In the genomic region with DNA sequence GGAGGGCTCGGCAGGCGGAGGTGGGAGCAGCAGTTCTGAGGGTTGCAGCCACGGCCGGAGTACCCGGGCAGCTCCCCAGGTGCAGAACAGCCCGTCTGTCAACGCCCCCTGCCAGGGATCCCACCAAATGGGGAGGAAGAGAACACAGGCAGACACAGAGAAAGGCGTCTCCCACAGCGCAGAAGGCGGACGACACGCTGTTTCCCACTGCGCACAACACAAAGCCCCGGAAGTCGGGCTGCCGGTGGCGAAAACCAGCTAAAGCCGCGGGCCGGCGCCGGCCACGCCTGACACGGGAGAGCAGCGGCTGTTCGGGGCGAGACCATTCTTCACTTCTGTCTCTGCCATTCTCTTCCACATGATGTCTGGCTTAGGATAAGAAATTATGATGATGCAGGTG, we compare ENCODE assay signal across 12 cellular contexts. TPM values are rescaled to one million over a fixed set of nuclear protein-coding genes. Genes with fewer than 3 reads are reported as not detected.
DNase-seq lines count a peak whose midpoint lies in the region; ATAC-seq and TF ChIP-seq lines count a peak whose summit lies in the region.
"Had no signal": no experiment of that assay in that cellular context is flagged by ENCODE, and none has a peak within 500 bp of the region (broad histone marks: within the 10 kb centered on the region; RNA-seq: fewer than 3 reads in every experiment).

No MANE protein-coding gene starts in this region.

- no peak for ATAC-seq in T-helper 17 cell
- ATAC-seq in HG03280 (IDR thresholded peaks at IDR 0.05; ENCODE audit: unreplicated experiment): no peak
- ATAC-seq: SK-N-SH treated with all-trans-retinoic acid at 6 μM for 48 hours had no signal

- DNase-seq in activated naive CD4-positive, alpha-beta T cell treated with Interleukin-2 at 50 U/mL for 16 hours: no peak
- DNase-seq in T-helper 17 cell (no peak), esophagus squamous epithelium (lab: John Stamatoyannopoulos, UW) (no peak), transverse colon (no peak), NCI-H2107 (lab: John Stamatoyannopoulos, UW) (no peak), anterior cingulate cortex (lab: John Stamatoyannopoulos, UW) (no peak)
- DNase-seq: cortex of kidney, HCEC 1CT, NCI-H2171 treated with DMSO at 0.1 percent for 48 hours had no signal

- WGBS in esophagus squamous epithelium, 2 donors: 94 to 95% methylated on average over 14 to 22 of the region's 27 CpGs
- 95% methylated on average over 27 of the region's 27 CpGs; no CpG with 5 or more reads in 1 of the 2 donors for WGBS in transverse colon (ENCODE audit: low coverage in 1 of 2), 2 donors

- intact Hi-C loops in esophagus squamous epithelium (cut with DNase I): no loop called here
- intact Hi-C loops in transverse colon (cut with DNase I; ENCODE audit: low total_unique reads): no loop called here

- H3K4me3 ChIP-seq in esophagus squamous epithelium: no peak overlapping the region
- no peak overlapping the region for H3K4me3 ChIP-seq in transverse colon

- H3K27me3 Mint-ChIP-seq in activated naive CD4-positive, alpha-beta T cell treated with anti-CD3 and anti-CD28 coated beads, Interleukin-2, amount 50 U/mL, for 24 hours: no peaks in the 10 kb centered on the region
- H3K27me3 Mint-ChIP-seq in T-helper 17 cell: no peaks in the 10 kb centered on the region

- H3K4me1 Mint-ChIP-seq in activated naive CD4-positive, alpha-beta T cell treated with anti-CD3 and anti-CD28 coated beads, Interleukin-2, amount 50 U/mL, for 24 hours: peaks cover 38% of the 10 kb centered on the region
- H3K4me1 Mint-ChIP-seq in T-helper 17 cell: peaks cover 34% of the 10 kb centered on the region

- H3K36me3 Mint-ChIP-seq in activated naive CD4-positive, alpha-beta T cell treated with anti-CD3 and anti-CD28 coated beads, Interleukin-2, amount 50 U/mL, for 24 hours: peaks cover 6% of the 10 kb centered on the region
- H3K36me3 Mint-ChIP-seq in T-helper 17 cell (ENCODE audit: low read depth): peaks cover 6% of the 10 kb centered on the region

- H3K9me3 Mint-ChIP-seq in activated naive CD4-positive, alpha-beta T cell treated with anti-CD3 and anti-CD28 coated beads, Interleukin-2, amount 50 U/mL, for 24 hours: no peaks in the 10 kb centered on the region

- H3K27ac ChIP-seq in esophagus squamous epithelium (peak overlapping the region in 3 of 4 donors; percentile 77 to 83 (median 78)), transverse colon (peak overlapping the region; percentile 41 to 73 (median 55))

- in situ Hi-C loops in transverse colon (cut with MboI; ENCODE audit: low pct_ligation_motif_present in 1 of 4, low pct_unique_long_range_greater_than_20kb in 1 of 4, low sequenced_read_pairs in 3 of 4): no loop called here

- H3K4me1 ChIP-seq in esophagus squamous epithelium (peaks cover 70 to 100% (median 84%) of the 10 kb centered on the region in 3 donors), transverse colon (peaks cover 0 to 10% (median 5%) of the 10 kb centered on the region in 4 donors)

- TF ChIP-seq CTCF in esophagus squamous epithelium (IDR thresholded peaks at IDR 0.05) (no peak), transverse colon (IDR thresholded peaks at IDR 0.05) (no peak)

- H3K9me3 ChIP-seq in T-helper 17 cell (ENCODE audit: control insufficient read depth, low read length, poor library complexity, severe bottlenecking): no peaks in the 10 kb centered on the region
- no peaks in the 10 kb centered on the region for H3K9me3 ChIP-seq in esophagus squamous epithelium
- H3K9me3 ChIP-seq in transverse colon: no peaks in the 10 kb centered on the region

- H3K4me3 Mint-ChIP-seq in activated naive CD4-positive, alpha-beta T cell treated with anti-CD3 and anti-CD28 coated beads, Interleukin-2, amount 50 U/mL, for 24 hours: peak overlapping the region; percentile 65
- peak overlapping the region; percentile 81 for H3K4me3 Mint-ChIP-seq in T-helper 17 cell

- peaks cover 13 to 68% (median 38%) of the 10 kb centered on the region in 3 donors for H3K36me3 ChIP-seq in esophagus squamous epithelium
- H3K36me3 ChIP-seq in transverse colon: peaks cover 0 to 23% (median 6%) of the 10 kb centered on the region in 4 donors

- TF ChIP-seq EP300 in transverse colon (IDR thresholded peaks at IDR 0.05; ENCODE audit: low read depth): no peak

- H3K27me3 ChIP-seq in esophagus squamous epithelium (no peaks in the 10 kb centered on the region), transverse colon (no peaks in the 10 kb centered on the region)

- TF ChIP-seq POLR2A in esophagus squamous epithelium (IDR thresholded peaks at IDR 0.05) (no peak), transverse colon (IDR thresholded peaks at IDR 0.05) (no peak)

- peak overlapping the region; percentile 93 for H3K27ac Mint-ChIP-seq in activated naive CD4-positive, alpha-beta T cell treated with anti-CD3 and anti-CD28 coated beads, Interleukin-2, amount 50 U/mL, for 24 hours
- peak overlapping the region; percentile 62 for H3K27ac Mint-ChIP-seq in T-helper 17 cell

RNA-seq across cellular contexts. Expression of a gene that starts 31.6 kb away (rescaled TPM):
- total RNA-seq in T-helper 17 cell (100 to 1,000 TPM; 164 to 184 TPM), esophagus squamous epithelium (100 to 1,000 TPM in 3 of 4 donors, 10 to 100 TPM in 1; 72.2 to 121 (median 113) TPM), transverse colon (100 to 1,000 TPM; 183 to 457 (median 243) TPM)

RNA-seq across cellular contexts. Expression of a gene that starts 45.0 kb away (rescaled TPM):
- total RNA-seq in T-helper 17 cell (1 to 10 TPM; 5.2 to 7.4 TPM), esophagus squamous epithelium (10 to 100 TPM; 14.5 to 53.4 (median 21.3) TPM), transverse colon (100 to 1,000 TPM in 1 of 4 donors, 10 to 100 TPM in 3; 45.4 to 127 (median 53.1) TPM)
